Comparison of ENCODE assay signal across 7 cellular contexts in the genomic region with DNA sequence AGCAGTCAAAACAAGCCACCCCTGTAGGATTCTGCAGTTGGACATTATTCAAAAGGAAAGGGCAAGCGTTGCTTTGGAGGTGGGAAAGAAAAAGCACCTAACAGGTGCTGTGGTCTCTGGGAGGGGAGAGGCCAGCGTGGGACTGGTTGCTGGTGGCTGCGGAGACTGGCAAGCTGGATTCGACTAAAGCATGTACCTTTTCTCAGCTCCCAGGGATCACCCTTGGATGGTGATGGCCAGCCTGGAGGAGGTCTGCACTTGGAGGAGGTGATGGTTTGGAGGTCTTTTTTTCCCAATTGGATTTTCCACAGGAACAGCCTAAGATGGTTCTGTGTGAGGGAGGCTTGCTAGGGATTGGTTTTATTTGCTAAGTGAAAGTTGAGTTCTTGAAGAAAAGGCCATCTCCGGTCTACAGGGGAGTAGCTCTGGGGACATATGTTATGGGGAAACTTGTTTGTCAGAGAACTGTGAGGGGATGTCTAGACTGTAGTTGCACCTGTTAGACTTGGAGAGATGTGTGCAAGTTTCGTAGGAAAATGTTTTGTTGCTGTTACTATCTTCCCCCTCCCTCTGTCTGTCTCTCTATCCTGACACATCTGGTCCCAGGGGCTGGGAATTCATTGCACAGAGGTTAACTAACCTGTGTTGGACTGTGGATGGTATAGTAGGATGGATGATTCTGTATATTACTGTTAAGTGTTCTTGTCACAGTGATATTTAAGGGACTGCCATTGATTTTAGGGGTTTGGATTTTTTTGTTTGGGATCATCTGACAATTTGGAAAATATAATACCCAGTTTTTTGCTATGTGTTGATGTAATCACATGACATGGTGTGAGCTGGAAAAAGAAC. TPM values are rescaled to one million over a fixed set of nuclear protein-coding genes. Genes with fewer than 3 reads are reported as not detected.
DNase-seq lines count a peak whose midpoint lies in the region; ATAC-seq, FAIRE-seq and TF ChIP-seq lines count a peak whose summit lies in the region.

No MANE protein-coding gene starts in this region.

- no peak for TF ChIP-seq POLR2A in GM12891 (IDR thresholded peaks at IDR 0.05; ENCODE audit: low read depth, low read length)

- peak overlapping the region; percentile 89 to 91 for H3K4me3 ChIP-seq in mucosa of rectum (ENCODE audit: low read length in 2 of 2)

- H3K27ac ChIP-seq in caudate nucleus (ENCODE audit: low read depth, low read length) = peak overlapping the region; percentile 33
- peak overlapping the region; percentile 96 to 97 for H3K27ac ChIP-seq in mucosa of rectum (ENCODE audit: low read depth in 2 of 2, low read length in 2 of 2)

- peaks cover 16 to 42% of the 10 kb centered on the region in 2 donors for H3K4me1 ChIP-seq in mucosa of rectum (ENCODE audit: control insufficient read depth in 2 of 2, insufficient read depth in 2 of 2, low read length in 2 of 2)

- peak; percentile 20 for DNase-seq in GM12891 (ENCODE audit: insufficient read length, low spot score)
- DNase-seq in NCI-H69 (lab: John Stamatoyannopoulos, UW) = peak; percentile 45
- DNase-seq in caudate nucleus (lab: John Stamatoyannopoulos, UW) = peak in 7 of 61 donors; percentile 2 to 45 (median 27)
- DNase-seq in UCSD-AML1 (lab: John Stamatoyannopoulos, UW; ENCODE audit: unreplicated experiment) = no peak

- H3K36me3 ChIP-seq in mucosa of rectum (ENCODE audit: control insufficient read depth in 2 of 2, insufficient read depth in 2 of 2, low read length in 2 of 2) = peaks cover 4 to 21% of the 10 kb centered on the region in 2 donors

- H3K27me3 ChIP-seq in mucosa of rectum (ENCODE audit: control insufficient read depth in 2 of 2, insufficient read depth in 2 of 2, low read length in 2 of 2) = no peaks in the 10 kb centered on the region

- ATAC-seq in GM21717 (IDR thresholded peaks at IDR 0.05; ENCODE audit: unreplicated experiment) (no peak), HG03442 (IDR thresholded peaks at IDR 0.05; ENCODE audit: unreplicated experiment) (no peak)

- H3K9me3 ChIP-seq in mucosa of rectum (ENCODE audit: control insufficient read depth in 2 of 2, low read length in 2 of 2) = no peaks in the 10 kb centered on the region

- peak overlapping the region; percentile 77 to 97 for H3K9ac ChIP-seq in mucosa of rectum (ENCODE audit: low read depth in 1 of 2, low read length in 2 of 2)

- peak; percentile 71 for FAIRE-seq in GM12891 (lab: Jason Lieb, UNC)

TF ChIP-seq in GM12891, 5 proteins besides CTCF, POLR2A, EP300 and RAD21:
- TF ChIP-seq POU2F2 (IDR thresholded peaks at IDR 0.05; ENCODE audit: low read depth, low read length) (no peak), TAF1 (IDR thresholded peaks at IDR 0.05; ENCODE audit: low read depth, low read length) (no peak), PAX5 (IDR thresholded peaks at IDR 0.05; ENCODE audit: insufficient read depth, low read length, severe bottlenecking) (no peak), POLR2AphosphoS5 (IDR thresholded peaks at IDR 0.05; ENCODE audit: low read depth, low read length) (no peak), SPI1 (IDR thresholded peaks at IDR 0.05; ENCODE audit: low read depth, low read length) (no peak)

RNA-seq across cellular contexts. Expression of a gene that starts 2.2 kb away (rescaled TPM):
- polyA plus RNA-seq in GM12891 (2012; ENCODE audit: low read depth, missing spikeins) = 10.7 TPM
